8 cellular contexts compared by ENCODE assay signal in genomic region chr9:78201158-78201777, GRCh38. TPM values are rescaled to one million over a fixed set of nuclear protein-coding genes. Genes with fewer than 3 reads are reported as not detected.
A peak's percentile ranks its signal among the peaks of the same experiment; 100 is the strongest.
DNase-seq lines count a peak whose midpoint lies in the region; ATAC-seq lines count a peak whose summit lies in the region.

No MANE protein-coding gene starts in this region.

- DNase-seq in CD1c-positive myeloid dendritic cell (ENCODE audit: extremely low spot score) = peak; percentile 43
- DNase-seq in NCI-H460 (ENCODE audit: extremely low read depth, low read depth) = peak; percentile 7
- peak; percentile 10 for DNase-seq in activated CD4-positive, CD25-positive, alpha-beta regulatory T cell treated with anti-CD3 and anti-CD28 coated beads, Interleukin-2, amount 50 U/mL, for 16 hours (ENCODE audit: low read depth, low spot score)
- peak; percentile 61 for DNase-seq in activated naive CD4-positive, alpha-beta T cell treated with Interleukin-2 at 50 U/mL for 16 hours
- DNase-seq in iris pigment epithelial cell (ENCODE audit: low read depth) = peak; percentile 36
- peak; percentile 14 to 51 for DNase-seq in stimulated activated CD4-positive, alpha-beta T cell treated with anti-CD3 and anti-CD28 coated beads, Interleukin-4, amount 100 ng/mL, for 4 hours

- ATAC-seq in GM19395 (IDR thresholded peaks at IDR 0.05; ENCODE audit: unreplicated experiment) (peak; percentile 63), HG03159 (IDR thresholded peaks at IDR 0.05; ENCODE audit: unreplicated experiment) (peak; percentile 73)

RNA-seq across cellular contexts. Expression of gene CEP78, which starts 34.6 kb away (rescaled TPM):
- 25.8 and 25.9 TPM in 2 replicates for total RNA-seq in NCI-H460 (2014; rRNA removed; shearing (Covaris generic))
- 52.1 and 58.3 TPM in 2 replicates for polyA plus RNA-seq in NCI-H460 (2014; cell fraction: nucleus; rRNA removed)

Comparison
In these comparisons a context has a peak if more than half of its experiments do, and no peak if none do; other contexts are left out.
1. Peak in every context shown above with its lines: DNase-seq and ATAC-seq.
2. DNase-seq: peak in every context shown above with its lines; median percentile 61 in activated naive CD4-positive, alpha-beta T cell treated with Interleukin-2 at 50 U/mL for 16 hours; 43 in CD1c-positive myeloid dendritic cell; 36 in iris pigment epithelial cell; 32 in stimulated activated CD4-positive, alpha-beta T cell treated with anti-CD3 and anti-CD28 coated beads, Interleukin-4, amount 100 ng/mL, for 4 hours; 10 in activated CD4-positive, CD25-positive, alpha-beta regulatory T cell treated with anti-CD3 and anti-CD28 coated beads, Interleukin-2, amount 50 U/mL, for 16 hours; 7 in NCI-H460.